16 cellular contexts compared by ENCODE assay signal in genomic region chr14:78291958-78292357, GRCh38.
DNase-seq lines count a peak whose midpoint lies in the region; ATAC-seq and TF ChIP-seq lines count a peak whose summit lies in the region.
"Had no signal": no experiment of that assay in that cellular context is flagged by ENCODE, and none has a peak within 500 bp of the region (broad histone marks: within the 10 kb centered on the region; RNA-seq: fewer than 3 reads in every experiment).

No MANE protein-coding gene starts in this region.

- H3K4me3 Mint-ChIP-seq in stimulated activated naive B cell treated with anti-CD40 and anti-IgM and Interleukin-4, amounts not matched to agents 10 μg/mL and 1 μg/mL and 100 μg/mL, for 72 hours, result no peak overlapping the region
- no peak overlapping the region for H3K4me3 Mint-ChIP-seq in mesothelial cell of epicardium
- H3K4me3 Mint-ChIP-seq in natural killer cell treated with Interleukin-12 subunit alpha and Interleukin-12 subunit beta and Interleukin-15 and Interleukin-18, amount 100 ng/mL, for 72 hours, result no peak overlapping the region
- H3K4me3 Mint-ChIP-seq: activated CD8-positive, alpha-beta T cell treated with anti-CD3 and anti-CD28 coated beads, Interleukin-2, amount 10 ng/mL, durations not matched to agents 7 days and 5 days; HFFc6; memory B cell had no signal

- H3K27ac Mint-ChIP-seq in stimulated activated naive B cell treated with anti-CD40 and anti-IgM and Interleukin-4, amounts not matched to agents 10 μg/mL and 1 μg/mL and 100 μg/mL, for 72 hours, result no peak overlapping the region
- no peak overlapping the region for H3K27ac Mint-ChIP-seq in mesothelial cell of epicardium
- H3K27ac Mint-ChIP-seq in natural killer cell treated with Interleukin-12 subunit alpha and Interleukin-12 subunit beta and Interleukin-15 and Interleukin-18, amount 100 ng/mL, for 72 hours, result no peak overlapping the region
- H3K27ac Mint-ChIP-seq: activated CD8-positive, alpha-beta T cell treated with anti-CD3 and anti-CD28 coated beads, Interleukin-2, amount 10 ng/mL, durations not matched to agents 7 days and 5 days; HFFc6; memory B cell had no signal

- no peak for DNase-seq in stimulated activated naive B cell treated with anti-CD40 and anti-IgM and Interleukin-4, amounts not matched to agents 10 μg/mL and 1 μg/mL and 100 μg/mL, for 72 hours
- DNase-seq in mesothelial cell of epicardium (ENCODE audit: low spot score in 2 of 2, unreplicated experiment in 2 of 2), result no peak
- no peak for DNase-seq in natural killer cell treated with Interleukin-12 subunit alpha and Interleukin-12 subunit beta and Interleukin-15 and Interleukin-18, amount 100 ng/mL, for 72 hours (ENCODE audit: low spot score)
- DNase-seq: activated CD8-positive, alpha-beta T cell treated with anti-CD3 and anti-CD28 coated beads, Interleukin-2, amount 10 ng/mL, durations not matched to agents 7 days and 5 days; activated gamma-delta T cell treated with Interleukin-2 at 50 U/mL for 16 hours; body of pancreas; C1 segment of cervical spinal cord; HFFc6; NCI-H1417; NCI-H524 treated with DMSO at 0.1 percent for 48 hours; T-helper 9 cell had no signal

- no peak for TF ChIP-seq CTCF in mesothelial cell of epicardium (IDR thresholded peaks at IDR 0.05; ENCODE audit: unreplicated experiment)

- ATAC-seq in GM18909 (IDR thresholded peaks at IDR 0.05; ENCODE audit: poor library complexity, unreplicated experiment) (peak; percentile 76), GM21786 (IDR thresholded peaks at IDR 0.05; ENCODE audit: unreplicated experiment) (peak; percentile 84), HG03342 (IDR thresholded peaks at IDR 0.05; ENCODE audit: unreplicated experiment) (peak; percentile 84), GM21737 (IDR thresholded peaks at IDR 0.05; ENCODE audit: unreplicated experiment) (no peak)
- peak; percentile 53 to 69 for ATAC-seq in stimulated activated naive B cell treated with anti-CD40 and anti-IgM and Interleukin-4, amounts not matched to agents 10 μg/mL and 1 μg/mL and 100 μg/mL, for 72 hours (replicated peaks)
- no peak for ATAC-seq in natural killer cell treated with Interleukin-12 subunit alpha and Interleukin-12 subunit beta and Interleukin-15 and Interleukin-18, amount 100 ng/mL, for 72 hours
- ATAC-seq: activated CD8-positive, alpha-beta T cell treated with anti-CD3 and anti-CD28 coated beads, Interleukin-2, amount 10 ng/mL, durations not matched to agents 7 days and 5 days; body of pancreas had no signal

- no peaks in the 10 kb centered on the region for H3K4me1 Mint-ChIP-seq in stimulated activated naive B cell treated with anti-CD40 and anti-IgM and Interleukin-4, amounts not matched to agents 10 μg/mL and 1 μg/mL and 100 μg/mL, for 72 hours
- no peaks in the 10 kb centered on the region for H3K4me1 Mint-ChIP-seq in mesothelial cell of epicardium
- no peaks in the 10 kb centered on the region for H3K4me1 Mint-ChIP-seq in natural killer cell treated with Interleukin-12 subunit alpha and Interleukin-12 subunit beta and Interleukin-15 and Interleukin-18, amount 100 ng/mL, for 72 hours (ENCODE audit: low read depth in 2 of 2)
- H3K4me1 Mint-ChIP-seq: memory B cell had no signal

- peaks cover 10 to 17% of the 10 kb centered on the region in 2 donors for H3K27me3 Mint-ChIP-seq in stimulated activated naive B cell treated with anti-CD40 and anti-IgM and Interleukin-4, amounts not matched to agents 10 μg/mL and 1 μg/mL and 100 μg/mL, for 72 hours
- H3K27me3 Mint-ChIP-seq in mesothelial cell of epicardium (ENCODE audit: low read depth), result peaks cover 19% of the 10 kb centered on the region
- peaks cover 9 to 12% of the 10 kb centered on the region in 2 donors for H3K27me3 Mint-ChIP-seq in natural killer cell treated with Interleukin-12 subunit alpha and Interleukin-12 subunit beta and Interleukin-15 and Interleukin-18, amount 100 ng/mL, for 72 hours

- H3K36me3 Mint-ChIP-seq in stimulated activated naive B cell treated with anti-CD40 and anti-IgM and Interleukin-4, amounts not matched to agents 10 μg/mL and 1 μg/mL and 100 μg/mL, for 72 hours, result no peaks in the 10 kb centered on the region
- H3K36me3 Mint-ChIP-seq in mesothelial cell of epicardium, result no peaks in the 10 kb centered on the region
- H3K36me3 Mint-ChIP-seq in natural killer cell treated with Interleukin-12 subunit alpha and Interleukin-12 subunit beta and Interleukin-15 and Interleukin-18, amount 100 ng/mL, for 72 hours, result no peaks in the 10 kb centered on the region
- H3K36me3 Mint-ChIP-seq: memory B cell had no signal

- H3K9me3 Mint-ChIP-seq in stimulated activated naive B cell treated with anti-CD40 and anti-IgM and Interleukin-4, amounts not matched to agents 10 μg/mL and 1 μg/mL and 100 μg/mL, for 72 hours, result no peaks in the 10 kb centered on the region
- H3K9me3 Mint-ChIP-seq in mesothelial cell of epicardium, result no peaks in the 10 kb centered on the region
- H3K9me3 Mint-ChIP-seq in natural killer cell treated with Interleukin-12 subunit alpha and Interleukin-12 subunit beta and Interleukin-15 and Interleukin-18, amount 100 ng/mL, for 72 hours, result no peaks in the 10 kb centered on the region

Comparison
In these comparisons a context has a peak if more than half of its experiments do, and no peak if none do; other contexts are left out.
1. ATAC-seq: peak in GM18909 (single experiment), GM21786 (single experiment), HG03342 (single experiment) and stimulated activated naive B cell treated with anti-CD40 and anti-IgM and Interleukin-4, amounts not matched to agents 10 μg/mL and 1 μg/mL and 100 μg/mL, for 72 hours (2 of 2); none in natural killer cell treated with Interleukin-12 subunit alpha and Interleukin-12 subunit beta and Interleukin-15 and Interleukin-18, amount 100 ng/mL, for 72 hours (0 of 2) and GM21737 (single experiment).